9 cellular contexts compared by ENCODE assay signal in genomic region chr9:134778841-134779411, GRCh38.
DNase-seq lines count a peak whose midpoint lies in the region; ATAC-seq, FAIRE-seq and TF ChIP-seq lines count a peak whose summit lies in the region.
"Had no signal": no experiment of that assay in that cellular context is flagged by ENCODE, and none has a peak within 500 bp of the region (broad histone marks: within the 10 kb centered on the region; RNA-seq: fewer than 3 reads in every experiment).

No MANE protein-coding gene starts in this region.

- H4K8ac ChIP-seq in H1 (ENCODE audit: extremely low read depth, insufficient read depth, low read length): no peak overlapping the region

- H3K4me2 ChIP-seq in H1 (ENCODE audit: insufficient read depth in 1 of 2, low read depth in 2 of 2, low read length in 2 of 2): no peak overlapping the region

- no peak overlapping the region for H2AFZ ChIP-seq in H1 (ENCODE audit: low read length)

- H2BK15ac ChIP-seq in H1 (ENCODE audit: low read length): no peak overlapping the region

- no peak overlapping the region for H2BK20ac ChIP-seq in H1 (ENCODE audit: low read length)

- no peaks in the 10 kb centered on the region for H3K9me3 Mint-ChIP-seq in activated CD4-positive, alpha-beta T cell treated with anti-CD3 and anti-CD28 coated beads for 36 hours (ENCODE audit: low read depth)
- H3K9me3 Mint-ChIP-seq: T-helper 1 cell treated with Interleukin-12 subunit alpha and Interleukin-12 subunit beta and Interleukin-4 antibody, amounts not matched to agents 30 μg/mL and 1 μg/mL, for 36 hours had no signal

- H3K36me3 ChIP-seq in H1 (ENCODE audit: control insufficient read depth in 2 of 4, insufficient read depth in 4 of 4, low read length in 3 of 4): no peaks in the 10 kb centered on the region

- no peak overlapping the region for H2BK120ac ChIP-seq in H1 (replicated peaks; ENCODE audit: low read depth, low read length)

- H3K79me1 ChIP-seq in H1 (ENCODE audit: low read depth, low read length): no peaks in the 10 kb centered on the region

- 60% methylated on average over 17 of the region's 17 CpGs; no CpG with 5 or more reads in 1 of the 2 experiments for WGBS in H1 (ENCODE audit: extremely low coverage in 1 of 2, insufficient coverage in 1 of 2, insufficient read length in 1 of 2, insufficient replicate concordance in 2 of 2, low coverage in 1 of 2, low lambda C conversion rate in 2 of 2, missing lambda C conversion rate in 1 of 2), 2 experiments

- FAIRE-seq in H1 (lab: Jason Lieb, UNC): no peak

- H4K5ac ChIP-seq in H1 (ENCODE audit: insufficient read length, low read depth, low read length): no peak overlapping the region

- no peak overlapping the region for H3K9ac ChIP-seq in H1 (replicated peaks in 1 of 4; ENCODE audit: extremely low read depth in 1 of 4, low read depth in 3 of 4, low read length in 3 of 4)

- H3K56ac ChIP-seq in H1 (replicated peaks; ENCODE audit: insufficient read length, low read depth, low read length): no peak overlapping the region

- no peaks in the 10 kb centered on the region for H3K27me3 Mint-ChIP-seq in activated CD4-positive, alpha-beta T cell treated with anti-CD3 and anti-CD28 coated beads for 36 hours

- no peaks in the 10 kb centered on the region for H3K79me2 ChIP-seq in H1 (ENCODE audit: control insufficient read depth in 1 of 2, insufficient read depth in 2 of 2, low read length in 2 of 2)

- H3K4me3 Mint-ChIP-seq in activated CD4-positive, alpha-beta T cell treated with anti-CD3 and anti-CD28 coated beads for 36 hours: no peak overlapping the region
- H3K4me3 Mint-ChIP-seq: T-helper 1 cell treated with Interleukin-12 subunit alpha and Interleukin-12 subunit beta and Interleukin-4 antibody, amounts not matched to agents 30 μg/mL and 1 μg/mL, for 36 hours had no signal

- peak; percentile 7 for TF ChIP-seq CTCF in GM10248 (IDR thresholded peaks at IDR 0.05; ENCODE audit: control extremely low read depth, extremely low read depth, low read depth, missing control alignments)
- peak in 2 of 3 experiments; percentile 89 to 94; a peak in 3 of 4 replicates for TF ChIP-seq CTCF in H1 (IDR thresholded peaks at IDR 0.05; ENCODE audit: control extremely low read depth in 1 of 3, insufficient read depth in 1 of 3, low read depth in 1 of 3, low read length in 3 of 3)

- no peaks in the 10 kb centered on the region for H3K9me3 ChIP-seq in H1 (ENCODE audit: insufficient read depth in 2 of 2, low read depth in 1 of 2, low read length in 1 of 2)

- H3K27ac Mint-ChIP-seq in activated CD4-positive, alpha-beta T cell treated with anti-CD3 and anti-CD28 coated beads for 36 hours: no peak overlapping the region
- H3K27ac Mint-ChIP-seq: T-helper 1 cell treated with Interleukin-12 subunit alpha and Interleukin-12 subunit beta and Interleukin-4 antibody, amounts not matched to agents 30 μg/mL and 1 μg/mL, for 36 hours had no signal

- TF ChIP-seq EP300 in H1 (IDR thresholded peaks at IDR 0.05; ENCODE audit: borderline replicate concordance in 1 of 2, low read depth in 2 of 2, low read length in 2 of 2): no peak

- peak; percentile 83 to 89 for TF ChIP-seq RAD21 in H1 (IDR thresholded peaks at IDR 0.05 in 1 of 2, conservative IDR thresholded peaks at IDR 0.05 in 1 of 2; ENCODE audit: low read depth in 2 of 2, low read length in 2 of 2)

- no peak overlapping the region for H3K23ac ChIP-seq in H1 (ENCODE audit: insufficient read length)

- no peak overlapping the region for H4K91ac ChIP-seq in H1 (replicated peaks; ENCODE audit: insufficient read length, low read length)

- no peak for ATAC-seq in HG03442 (IDR thresholded peaks at IDR 0.05; ENCODE audit: unreplicated experiment)
- no peak for ATAC-seq in activated CD4-positive, alpha-beta T cell treated with anti-CD3 and anti-CD28 coated beads for 36 hours

- intact Hi-C loops in activated CD4-positive, alpha-beta T cell treated with anti-CD3 and anti-CD28 coated beads for 36 hours (cut with DNase I, micrococcal nuclease): no loop called here

- no peak overlapping the region for H2BK5ac ChIP-seq in H1 (ENCODE audit: low read depth, low read length)

- no peaks in the 10 kb centered on the region for H4K20me1 ChIP-seq in H1 (replicated peaks in 1 of 2; ENCODE audit: control insufficient read depth in 1 of 2, insufficient read depth in 2 of 2, low read length in 2 of 2)

- H3K36me3 Mint-ChIP-seq in activated CD4-positive, alpha-beta T cell treated with anti-CD3 and anti-CD28 coated beads for 36 hours (ENCODE audit: low read depth): no peaks in the 10 kb centered on the region

- no peak overlapping the region for H3K27ac ChIP-seq in H1 (ENCODE audit: low read depth, low read length)

- no peak overlapping the region for H3K4me3 ChIP-seq in H1 (ENCODE audit: extremely low read depth in 1 of 4, insufficient read depth in 2 of 4, low read depth in 3 of 4, low read length in 4 of 4)

- no peak overlapping the region for H3K14ac ChIP-seq in H1 (ENCODE audit: insufficient read length)

- no peaks in the 10 kb centered on the region for H3K4me1 Mint-ChIP-seq in activated CD4-positive, alpha-beta T cell treated with anti-CD3 and anti-CD28 coated beads for 36 hours

- H2AK5ac ChIP-seq in H1 (ENCODE audit: low read depth, low read length): no peak overlapping the region

- H3K4me1 ChIP-seq in H1 (replicated peaks in 1 of 4; ENCODE audit: control insufficient read depth in 3 of 4, insufficient read depth in 4 of 4, low read length in 3 of 4): no peaks in the 10 kb centered on the region; a peak in 2 of 7 replicates

- no peak overlapping the region for H3K18ac ChIP-seq in H1 (ENCODE audit: extremely low read depth, low read length)

- H3K4ac ChIP-seq in H1 (replicated peaks; ENCODE audit: insufficient read length, low read depth, low read length): no peak overlapping the region

- no peak for TF ChIP-seq POLR2A in H1 (IDR thresholded peaks at IDR 0.05; ENCODE audit: control extremely low read depth in 1 of 2, low read depth in 2 of 2, low read length in 2 of 2)

- DNase-seq in GM10248 (ENCODE audit: extremely low spot score) (no peak), NCI-H526 (lab: John Stamatoyannopoulos, UW) (peak; percentile 20 to 71), H1 (ENCODE audit: low read depth in 1 of 2, low spot score in 2 of 2) (peak; percentile 54 to 84), mucosa of gallbladder (ENCODE audit: low spot score) (peak; percentile 53), cerebellar nuclear complex (lab: John Stamatoyannopoulos, UW) (no peak)
- DNase-seq in activated CD4-positive, alpha-beta T cell treated with anti-CD3 and anti-CD28 coated beads for 36 hours: no peak
- DNase-seq in activated CD8-positive, alpha-beta memory T cell treated with anti-CD3 and anti-CD28 coated beads, Interleukin-2, amount 50 U/mL, for 4 hours: no peak

- no peak overlapping the region for H2BK12ac ChIP-seq in H1 (ENCODE audit: low read depth, low read length)

- H3K23me2 ChIP-seq in H1 (ENCODE audit: low read depth, low read length): no peaks in the 10 kb centered on the region

- no peaks in the 10 kb centered on the region for H3K27me3 ChIP-seq in H1 (replicated peaks in 1 of 4; ENCODE audit: control insufficient read depth in 3 of 4, extremely low read depth in 1 of 4, insufficient read depth in 3 of 4, low read length in 3 of 4)

- POLR2A ChIA-PET in GM10248 (lab: Yijun Ruan, JAX) (no interaction called here), H1 (lab: Charles Lee; ENCODE audit: partially characterized antibody) (interaction anchor here (0.9 to 1.2 kb wide), 2 partner anchors 16 to 17 kb away, joined by 3 read pairs; no protein-coding TSS in a partner anchor)
- POLR2A ChIA-PET in activated CD4-positive, alpha-beta T cell treated with anti-CD3 and anti-CD28 coated beads for 36 hours (lab: Charles Lee): no interaction called here

- CTCF ChIA-PET in GM10248 (lab: Yijun Ruan, JAX) (interaction anchor here (1.2 kb wide), 1 partner anchor 16 kb away, joined by 3 read pairs; no protein-coding TSS in a partner anchor), H1 (lab: Charles Lee; ENCODE audit: partially characterized antibody) (interaction anchor here (0.6 to 8.3 kb wide), 45 partner anchors 8 to 633 kb away, joined by 3 to 79 read pairs (median 4); partner anchors contain the start of gene FCN1)
- CTCF ChIA-PET in activated CD4-positive, alpha-beta T cell treated with anti-CD3 and anti-CD28 coated beads for 36 hours (lab: Charles Lee): no interaction called here

TF ChIP-seq in H1, 55 proteins besides CTCF, POLR2A, EP300 and RAD21:
- TF ChIP-seq TEAD4 (IDR thresholded peaks at IDR 0.05; ENCODE audit: low read depth, low read length) (peak; percentile 78), CHD2 (IDR thresholded peaks at IDR 0.05; ENCODE audit: low read length) (no peak), GABPA (IDR thresholded peaks at IDR 0.05; ENCODE audit: borderline replicate concordance, insufficient read depth, low read length) (peak; percentile 79; the same call in 1 of the 2 replicates), TBP (IDR thresholded peaks at IDR 0.05; ENCODE audit: low read depth, low read length) (0 out of 2 replicates have a peak, but pooled peaks have one; percentile 28)
- TF ChIP-seq, protein P1, sequence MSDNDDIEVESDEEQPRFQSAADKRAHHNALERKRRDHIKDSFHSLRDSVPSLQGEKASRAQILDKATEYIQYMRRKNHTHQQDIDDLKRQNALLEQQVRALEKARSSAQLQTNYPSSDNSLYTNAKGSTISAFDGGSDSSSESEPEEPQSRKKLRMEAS (IDR thresholded peaks at IDR 0.05): peak; percentile 54

Comparison
In these comparisons a context has a peak if more than half of its experiments do, and no peak if none do; other contexts are left out.
1. DNase-seq: peak in NCI-H526 (2 of 2), H1 (2 of 2) and mucosa of gallbladder (single experiment); none in GM10248 (single experiment), cerebellar nuclear complex (0 of 2), activated CD4-positive, alpha-beta T cell treated with anti-CD3 and anti-CD28 coated beads for 36 hours (single experiment) and activated CD8-positive, alpha-beta memory T cell treated with anti-CD3 and anti-CD28 coated beads, Interleukin-2, amount 50 U/mL, for 4 hours (single experiment).